In genomic region chr9:71364196-71364955, GRCh38 we compare ENCODE assay signal across 30 cellular contexts.
DNase-seq lines count a peak whose midpoint lies in the region; ATAC-seq and TF ChIP-seq lines count a peak whose summit lies in the region.
"Had no signal": no experiment of that assay in that cellular context is flagged by ENCODE, and none has a peak within 500 bp of the region (broad histone marks: within the 10 kb centered on the region; RNA-seq: fewer than 3 reads in every experiment).

No MANE protein-coding gene starts in this region.

- TF ChIP-seq CTCF in GM23338 (conservative IDR thresholded peaks at IDR 0.05; ENCODE audit: low read depth in 2 of 2) (no peak), WERI-Rb-1 (IDR thresholded peaks at IDR 0.05; ENCODE audit: low read depth, low read length) (no peak), GM10248 (IDR thresholded peaks at IDR 0.05; ENCODE audit: control extremely low read depth, extremely low read depth, low read depth, missing control alignments) (no peak)

- peak; percentile 45 for DNase-seq in AG20443 (ENCODE audit: low spot score)
- DNase-seq in GM23338 (ENCODE audit: low spot score): no peak
- DNase-seq in WERI-Rb-1: no peak
- DNase-seq in kidney tubule cell (ENCODE audit: low spot score): peak; percentile 1
- no peak for DNase-seq in Right ventricle myocardium inferior (ENCODE audit: missing footprints)
- DNase-seq in GM10248 (ENCODE audit: extremely low spot score): no peak
- no peak for DNase-seq in ACHN
- DNase-seq: activated B cell treated with CpG ODN at 0.5 μM for 24 hours; activated CD8-positive, alpha-beta memory T cell treated with anti-CD3 and anti-CD28 coated beads, Interleukin-2, amount 10 ng/mL, durations not matched to agents 7 days and 5 days; activated naive CD4-positive, alpha-beta T cell treated with anti-CD3 and anti-CD28 coated beads, Interleukin-2, amount 50 U/mL, for 16 hours; amygdala; CD8-positive, alpha-beta memory T cell; colonic mucosa; gastrocnemius medialis; immature natural killer cell; left lung; NCI-H1436; posterior cingulate gyrus; right cardiac atrium; SHP77 treated with DMSO at 0.1 percent for 48 hours; stimulated activated CD4-positive, alpha-beta T cell treated with anti-CD3 and anti-CD28 coated beads, Interleukin-4, amount 100 ng/mL, for 24 hours; SW 1271; T1000; upper lobe of right lung had no signal

- H3K27ac ChIP-seq in GM23338 (ENCODE audit: low read depth): peak overlapping the region; percentile 85
- H3K27ac ChIP-seq in WERI-Rb-1: peak overlapping the region; percentile 39
- H3K27ac ChIP-seq: cardiac muscle cell, colonic mucosa, gastrocnemius medialis, hepatocyte, KMS-11, left lung, upper lobe of right lung had no signal

- in situ Hi-C loops in ACHN (cut with HindIII; ENCODE audit: low pct_ligation_motif_present, low pct_unique_long_range_greater_than_20kb, low sequenced_read_pairs): no loop called here

- H3K4me1 Mint-ChIP-seq in GM23338: peaks cover 74% of the 10 kb centered on the region
- H3K4me1 Mint-ChIP-seq: activated B cell treated with CpG ODN at 0.5 μM for 24 hours; activated CD8-positive, alpha-beta memory T cell treated with anti-CD3 and anti-CD28 coated beads, Interleukin-2, amount 10 ng/mL, durations not matched to agents 7 days and 5 days; B cell; CD8-positive, alpha-beta memory T cell; immature natural killer cell; stimulated activated effector memory CD8-positive, alpha-beta T cell treated with anti-CD3 and anti-CD28 coated beads, Interleukin-12 subunit alpha, Interleukin-12 subunit beta, amount 100 ng/mL, for 72 hours had no signal

- intact Hi-C loops in Right ventricle myocardium inferior (cut with DNase I): no loop called here

- peak overlapping the region; percentile 44; the same call in 1 of the 2 replicates for H3K4me2 ChIP-seq in GM23338
- H3K4me2 ChIP-seq: hepatocyte, KMS-11 had no signal

- no peaks in the 10 kb centered on the region for H3K9me3 Mint-ChIP-seq in GM23338
- H3K9me3 Mint-ChIP-seq: activated B cell treated with CpG ODN at 0.5 μM for 24 hours; activated T-helper 1 cell treated with anti-CD3 and anti-CD28 coated beads, Interleukin-12 subunit alpha, Interleukin-12 subunit beta, Interleukin-2, Interleukin-4 antibody, amounts not matched to agents 30 ng/mL and 10 ng/mL and 1 ng/mL, durations not matched to agents 14 hours and 24 hours and 36 hours; stimulated activated effector memory CD8-positive, alpha-beta T cell treated with anti-CD3 and anti-CD28 coated beads, Interleukin-12 subunit alpha, Interleukin-12 subunit beta, amount 100 ng/mL, for 72 hours had no signal

- H3K79me2 ChIP-seq in GM23338 (replicated peaks; ENCODE audit: insufficient read depth): no peaks in the 10 kb centered on the region
- H3K79me2 ChIP-seq: hepatocyte had no signal

- no peaks in the 10 kb centered on the region for H4K20me1 ChIP-seq in GM23338 (replicated peaks; ENCODE audit: insufficient read depth)

- H2AFZ ChIP-seq in GM23338: no peak overlapping the region
- H2AFZ ChIP-seq: hepatocyte had no signal

- POLR2A ChIA-PET in GM10248 (lab: Yijun Ruan, JAX): no interaction called here

- peak overlapping the region; percentile 90 for H3K27ac Mint-ChIP-seq in GM23338
- H3K27ac Mint-ChIP-seq: activated B cell treated with CpG ODN at 0.5 μM for 24 hours; activated CD8-positive, alpha-beta memory T cell treated with anti-CD3 and anti-CD28 coated beads, Interleukin-2, amount 10 ng/mL, durations not matched to agents 7 days and 5 days; activated T-helper 1 cell treated with anti-CD3 and anti-CD28 coated beads, Interleukin-12 subunit alpha, Interleukin-12 subunit beta, Interleukin-2, Interleukin-4 antibody, amounts not matched to agents 30 ng/mL and 10 ng/mL and 1 ng/mL, durations not matched to agents 14 hours and 24 hours and 36 hours; B cell; CD8-positive, alpha-beta memory T cell; immature natural killer cell; stimulated activated effector memory CD8-positive, alpha-beta T cell treated with anti-CD3 and anti-CD28 coated beads, Interleukin-12 subunit alpha, Interleukin-12 subunit beta, amount 100 ng/mL, for 72 hours had no signal

- H3K27me3 Mint-ChIP-seq in GM23338 (ENCODE audit: insufficient read depth, low read depth, poor library complexity): no peaks in the 10 kb centered on the region
- H3K27me3 Mint-ChIP-seq: activated CD8-positive, alpha-beta memory T cell treated with anti-CD3 and anti-CD28 coated beads, Interleukin-2, amount 10 ng/mL, durations not matched to agents 7 days and 5 days; B cell; CD8-positive, alpha-beta memory T cell had no signal

- no peaks in the 10 kb centered on the region for H3K36me3 ChIP-seq in GM23338 (ENCODE audit: insufficient read depth)
- H3K36me3 ChIP-seq in WERI-Rb-1: no peaks in the 10 kb centered on the region
- H3K36me3 ChIP-seq: cardiac muscle cell, colonic mucosa, gastrocnemius medialis, left lung, upper lobe of right lung had no signal

- no peaks in the 10 kb centered on the region for H3F3A ChIP-seq in GM23338 (replicated peaks; ENCODE audit: low read depth)

- H3K27me3 ChIP-seq in GM23338 (ENCODE audit: insufficient read depth) (no peaks in the 10 kb centered on the region), WERI-Rb-1 (ENCODE audit: insufficient read depth, low read depth, severe bottlenecking) (no peaks in the 10 kb centered on the region)
- H3K27me3 ChIP-seq: cardiac muscle cell, colonic mucosa, gastrocnemius medialis, hepatocyte, left lung, upper lobe of right lung had no signal

- peaks cover 70% of the 10 kb centered on the region for H3K4me1 ChIP-seq in GM23338 (ENCODE audit: insufficient read depth)
- H3K4me1 ChIP-seq: colonic mucosa, gastrocnemius medialis, left lung, upper lobe of right lung had no signal

- CTCF ChIA-PET in GM10248 (lab: Yijun Ruan, JAX): interaction anchor here (1.4 kb wide), 1 partner anchor 10 kb away, joined by 4 read pairs; no protein-coding TSS in a partner anchor

- peak overlapping the region; percentile 2; the same call in 1 of the 2 replicates for H3K4me3 ChIP-seq in GM23338
- H3K4me3 ChIP-seq in WERI-Rb-1 (ENCODE audit: low read depth, low read length): no peak overlapping the region
- H3K4me3 ChIP-seq: cardiac muscle cell, colonic mucosa, gastrocnemius medialis, hepatocyte, left lung, upper lobe of right lung had no signal

- H3K9me3 ChIP-seq in WERI-Rb-1 (ENCODE audit: severe bottlenecking): no peaks in the 10 kb centered on the region
- H3K9me3 ChIP-seq: colonic mucosa, gastrocnemius medialis, left lung, upper lobe of right lung had no signal

- ATAC-seq in GM23338 (no peak), Right ventricle myocardium inferior (no peak)
- ATAC-seq: activated CD8-positive, alpha-beta memory T cell treated with anti-CD3 and anti-CD28 coated beads, Interleukin-2, amount 10 ng/mL, durations not matched to agents 7 days and 5 days; gastrocnemius medialis; left lung; right cardiac atrium; stimulated activated effector memory CD8-positive, alpha-beta T cell treated with anti-CD3 and anti-CD28 coated beads, Interleukin-12 subunit alpha, Interleukin-12 subunit beta, amount 100 ng/mL, for 72 hours; upper lobe of right lung had no signal

- H3K4me3 Mint-ChIP-seq in GM23338: no peak overlapping the region
- H3K4me3 Mint-ChIP-seq: activated B cell treated with CpG ODN at 0.5 μM for 24 hours; activated CD8-positive, alpha-beta memory T cell treated with anti-CD3 and anti-CD28 coated beads, Interleukin-2, amount 10 ng/mL, durations not matched to agents 7 days and 5 days; activated T-helper 1 cell treated with anti-CD3 and anti-CD28 coated beads, Interleukin-12 subunit alpha, Interleukin-12 subunit beta, Interleukin-2, Interleukin-4 antibody, amounts not matched to agents 30 ng/mL and 10 ng/mL and 1 ng/mL, durations not matched to agents 14 hours and 24 hours and 36 hours; B cell; CD8-positive, alpha-beta memory T cell; immature natural killer cell; stimulated activated effector memory CD8-positive, alpha-beta T cell treated with anti-CD3 and anti-CD28 coated beads, Interleukin-12 subunit alpha, Interleukin-12 subunit beta, amount 100 ng/mL, for 72 hours had no signal

- H3K36me3 Mint-ChIP-seq in GM23338 (ENCODE audit: low read depth): no peaks in the 10 kb centered on the region
- H3K36me3 Mint-ChIP-seq: activated CD8-positive, alpha-beta memory T cell treated with anti-CD3 and anti-CD28 coated beads, Interleukin-2, amount 10 ng/mL, durations not matched to agents 7 days and 5 days; CD8-positive, alpha-beta memory T cell; immature natural killer cell; stimulated activated effector memory CD8-positive, alpha-beta T cell treated with anti-CD3 and anti-CD28 coated beads, Interleukin-12 subunit alpha, Interleukin-12 subunit beta, amount 100 ng/mL, for 72 hours had no signal

- no peaks in the 10 kb centered on the region for H3K9me2 ChIP-seq in GM23338 (ENCODE audit: insufficient read depth)

Comparison
In these comparisons a context has a peak if more than half of its experiments do, and no peak if none do; other contexts are left out.
1. DNase-seq: peak in AG20443 (single experiment) and kidney tubule cell (single experiment); none in GM23338 (single experiment), WERI-Rb-1 (single experiment), Right ventricle myocardium inferior (single experiment), GM10248 (single experiment) and ACHN (single experiment).